In the genomic region with DNA sequence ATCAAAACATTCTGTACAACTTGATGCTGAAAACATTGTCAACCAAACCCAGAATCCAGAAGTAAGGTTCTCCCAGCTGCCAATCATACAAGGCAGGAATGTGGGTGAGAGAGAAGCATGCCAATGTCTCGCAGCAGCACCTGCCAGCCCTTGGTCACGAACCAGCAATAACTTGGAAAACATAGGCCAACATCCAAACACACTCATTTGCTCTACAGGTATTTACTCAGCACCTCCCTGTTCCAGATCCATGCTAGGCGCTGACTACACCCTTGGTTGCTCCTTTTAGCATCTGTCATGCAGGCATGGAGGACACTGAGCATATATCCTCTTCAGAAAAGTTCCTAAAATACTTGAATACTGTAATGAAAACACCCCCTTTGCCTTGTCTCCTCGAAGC, we compare ENCODE assay signal across 29 cellular contexts.
"Had no signal": no experiment of that assay in that cellular context is flagged by ENCODE, and none has a peak within 500 bp of the region (broad histone marks: within the 10 kb centered on the region; RNA-seq: fewer than 3 reads in every experiment).

No MANE protein-coding gene starts in this region.

- DNase-seq: activated CD4-positive, alpha-beta T cell treated with anti-CD3 and anti-CD28 coated beads for 36 hours; activated CD8-positive, alpha-beta T cell treated with anti-CD3 and anti-CD28 coated beads, Interleukin-2, amount 10 ng/mL, durations not matched to agents 7 days and 5 days; activated effector memory CD4-positive, alpha-beta T cell treated with anti-CD3 and anti-CD28 coated beads, Interleukin-2, amount 50 U/mL, for 16 hours; activated naive CD4-positive, alpha-beta T cell treated with Interleukin-2 at 50 U/mL for 16 hours; activated naive CD8-positive, alpha-beta T cell treated with anti-CD3 and anti-CD28 coated beads, Interleukin-2, amount 50 U/mL, for 24 hours; activated T-cell treated with anti-CD3 and anti-CD28 coated beads, Interleukin-2, amount 50 U/mL, for 4 hours; amniotic stem cell; body of pancreas; IMR-90; Kasumi-1; KBM-7; NCI-H1092; NCI-H1417 treated with DMSO at 0.1 percent for 48 hours; NCI-H1694 treated with DMSO at 0.1 percent for 48 hours; NCI-H2171; NCI-H2227 treated with DMSO at 0.1 percent for 48 hours; NCI-H446 treated with DMSO at 0.1 percent for 48 hours; NCI-H524 treated with DMSO at 0.1 percent for 48 hours; NCI-H748 treated with DMSO at 0.1 percent for 48 hours; NK-92 treated with Interleukin-12 subunit alpha and Interleukin-12 subunit beta, amount 100 ng/mL, for 24 hours; RPMI8226; SK-N-SH; T-helper 1 cell; WERI-Rb-1 had no signal

- H3K4me3 Mint-ChIP-seq: activated CD4-positive, alpha-beta T cell treated with anti-CD3 and anti-CD28 coated beads for 36 hours; activated CD8-positive, alpha-beta T cell treated with anti-CD3 and anti-CD28 coated beads, Interleukin-2, amount 10 ng/mL, durations not matched to agents 7 days and 5 days; activated naive CD8-positive, alpha-beta T cell treated with anti-CD3 and anti-CD28 coated beads, Interleukin-2, amount 50 U/mL, for 24 hours; activated T-cell treated with anti-CD3 and anti-CD28 coated beads, Interleukin-2, amount 50 U/mL, for 4 hours; central memory CD8-positive, alpha-beta T cell had no signal

- H3K4me3 ChIP-seq: ascending aorta, body of pancreas had no signal

- H3K27ac Mint-ChIP-seq: activated CD4-positive, alpha-beta T cell treated with anti-CD3 and anti-CD28 coated beads for 36 hours; activated CD8-positive, alpha-beta T cell treated with anti-CD3 and anti-CD28 coated beads, Interleukin-2, amount 10 ng/mL, durations not matched to agents 7 days and 5 days; activated naive CD4-positive, alpha-beta T cell treated with anti-CD3 and anti-CD28 coated beads, Interleukin-2, amount 50 U/mL, for 72 hours; activated naive CD8-positive, alpha-beta T cell treated with anti-CD3 and anti-CD28 coated beads, Interleukin-2, amount 50 U/mL, for 24 hours had no signal

- H3K27me3 ChIP-seq: ascending aorta, body of pancreas had no signal

- H3K9me3 Mint-ChIP-seq: activated naive CD4-positive, alpha-beta T cell treated with anti-CD3 and anti-CD28 coated beads, Interleukin-2, amount 50 U/mL, for 72 hours; activated naive CD8-positive, alpha-beta T cell treated with anti-CD3 and anti-CD28 coated beads, Interleukin-2, amount 50 U/mL, for 24 hours; activated T-cell treated with anti-CD3 and anti-CD28 coated beads, Interleukin-2, amount 50 U/mL, for 4 hours; central memory CD8-positive, alpha-beta T cell had no signal

- H3K4me1 ChIP-seq: ascending aorta, body of pancreas had no signal

- H3K4me1 Mint-ChIP-seq: activated CD4-positive, alpha-beta T cell treated with anti-CD3 and anti-CD28 coated beads for 36 hours; activated naive CD8-positive, alpha-beta T cell treated with anti-CD3 and anti-CD28 coated beads, Interleukin-2, amount 50 U/mL, for 24 hours; central memory CD8-positive, alpha-beta T cell had no signal

- ATAC-seq: activated CD4-positive, alpha-beta T cell treated with anti-CD3 and anti-CD28 coated beads for 36 hours; activated CD8-positive, alpha-beta T cell treated with anti-CD3 and anti-CD28 coated beads, Interleukin-2, amount 10 ng/mL, durations not matched to agents 7 days and 5 days; activated naive CD4-positive, alpha-beta T cell treated with anti-CD3 and anti-CD28 coated beads, Interleukin-2, amount 50 U/mL, for 72 hours; activated naive CD8-positive, alpha-beta T cell treated with anti-CD3 and anti-CD28 coated beads, Interleukin-2, amount 50 U/mL, for 24 hours; activated T-cell treated with anti-CD3 and anti-CD28 coated beads, Interleukin-2, amount 50 U/mL, for 4 hours; body of pancreas; Panc1; Right ventricle myocardium inferior had no signal

- H3K27ac ChIP-seq: ascending aorta, body of pancreas, WERI-Rb-1 had no signal

- H3K9me3 ChIP-seq: ascending aorta, body of pancreas, SK-N-SH had no signal

- H3K36me3 ChIP-seq: ascending aorta had no signal

- H3K36me3 Mint-ChIP-seq: activated naive CD4-positive, alpha-beta T cell treated with anti-CD3 and anti-CD28 coated beads, Interleukin-2, amount 50 U/mL, for 72 hours had no signal
